1 cellular context compared by ENCODE assay signal in genomic region chr1:169893645-169894423, GRCh38.
TF ChIP-seq lines count a peak whose summit lies in the region.

SCYL3 (minus strand) TSS chr1:169893896; CDS start chr1:169888840, 5,056 bp downstream.

TF ChIP-seq in H1, 55 proteins besides CTCF, POLR2A, EP300 and RAD21:
- 0 out of 4 replicates have a peak, but pooled peaks of 1 of the 2 experiments have one; percentile 38 for TF ChIP-seq SIN3A (conservative IDR thresholded peaks at IDR 0.05 in 1 of 2, IDR thresholded peaks at IDR 0.05 in 1 of 2; ENCODE audit: low read depth in 1 of 2, low read length in 2 of 2)
- TF ChIP-seq POU5F1 (IDR thresholded peaks at IDR 0.05; ENCODE audit: low read depth, low read length), result no peak
- TF ChIP-seq KDM4A (IDR thresholded peaks at IDR 0.05; ENCODE audit: low read depth, low read length, severe bottlenecking), result peak; percentile 72
- TF ChIP-seq SP4 (IDR thresholded peaks at IDR 0.05; ENCODE audit: low read length), result no peak
- peak; percentile 94 for TF ChIP-seq JUND (IDR thresholded peaks at IDR 0.05; ENCODE audit: low read length)
- TF ChIP-seq SRF (IDR thresholded peaks at IDR 0.05; ENCODE audit: low read depth, low read length), result no peak
- TF ChIP-seq HDAC2 (IDR thresholded peaks at IDR 0.05; ENCODE audit: borderline replicate concordance in 1 of 2, low read depth in 2 of 2, low read length in 2 of 2), result no peak
- no peak for TF ChIP-seq EZH2 (IDR thresholded peaks at IDR 0.05; ENCODE audit: low read depth, low read length, severe bottlenecking)
- TF ChIP-seq SP1 (IDR thresholded peaks at IDR 0.05; ENCODE audit: low read depth, low read length), result no peak
- peak; percentile 100 for TF ChIP-seq YY1 (IDR thresholded peaks at IDR 0.05; ENCODE audit: low read depth, low read length)
- TF ChIP-seq RXRA (IDR thresholded peaks at IDR 0.05; ENCODE audit: insufficient read depth, low read depth, low read length), result no peak
- TF ChIP-seq GTF2F1 (IDR thresholded peaks at IDR 0.05; ENCODE audit: borderline replicate concordance, low read depth, low read length), result 0 out of 2 replicates have a peak, but pooled peaks have one; percentile 14
- peak; percentile 55; the same call in 1 of the 2 replicates for TF ChIP-seq SIX5 (IDR thresholded peaks at IDR 0.05; ENCODE audit: low read depth, low read length)
- peak; percentile 71 for TF ChIP-seq TBP (IDR thresholded peaks at IDR 0.05; ENCODE audit: low read depth, low read length)
- TF ChIP-seq CHD7 (IDR thresholded peaks at IDR 0.05; ENCODE audit: insufficient replicate concordance, low read length), result no peak
- TF ChIP-seq BRCA1 (IDR thresholded peaks at IDR 0.05; ENCODE audit: low read depth, low read length), result 0 out of 2 replicates have a peak, but pooled peaks have one; percentile 14
- no peak for TF ChIP-seq HDAC6 (IDR thresholded peaks at IDR 0.05; ENCODE audit: low read depth, low read length)
- no peak for TF ChIP-seq RFX5 (IDR thresholded peaks at IDR 0.05; ENCODE audit: borderline replicate concordance, low read depth, low read length)
- no peak for TF ChIP-seq SIRT6 (IDR thresholded peaks at IDR 0.05; ENCODE audit: low read length)
- TF ChIP-seq RBBP5 (IDR thresholded peaks at IDR 0.05; ENCODE audit: borderline replicate concordance, low read depth, low read length), result 0 out of 2 replicates have a peak, but pooled peaks have one; percentile 32
- TF ChIP-seq POLR2AphosphoS5 (IDR thresholded peaks at IDR 0.05; ENCODE audit: low read depth, low read length), result peak; percentile 92
- peak; percentile 77; the same call in 1 of the 2 replicates for TF ChIP-seq JUN (IDR thresholded peaks at IDR 0.05; ENCODE audit: low read depth, low read length)
- no peak for TF ChIP-seq KDM1A (IDR thresholded peaks at IDR 0.05; ENCODE audit: borderline replicate concordance, low read length)
- no peak for TF ChIP-seq USF2 (IDR thresholded peaks at IDR 0.05; ENCODE audit: low read length)
- no peak for TF ChIP-seq TEAD4 (IDR thresholded peaks at IDR 0.05; ENCODE audit: low read depth, low read length)
- peak; percentile 19; the same call in 1 of the 2 replicates for TF ChIP-seq MAX (IDR thresholded peaks at IDR 0.05)
- peak; percentile 58 for TF ChIP-seq TAF7 (optimal IDR thresholded peaks at IDR 0.05; ENCODE audit: borderline replicate concordance, low read depth, low read length)
- no peak for TF ChIP-seq NANOG (IDR thresholded peaks at IDR 0.05; ENCODE audit: insufficient read depth, low read depth, low read length, poor library complexity, severe bottlenecking)
- no peak for TF ChIP-seq ZNF274 (IDR thresholded peaks at IDR 0.05; ENCODE audit: borderline replicate concordance, extremely low read depth, low read length)
- TF ChIP-seq GABPA (IDR thresholded peaks at IDR 0.05; ENCODE audit: borderline replicate concordance, insufficient read depth, low read length), result no peak
- TF ChIP-seq ATF2 (IDR thresholded peaks at IDR 0.05; ENCODE audit: low read length), result peak; percentile 77; the same call in 1 of the 2 replicates
- TF ChIP-seq TAF1 (IDR thresholded peaks at IDR 0.05; ENCODE audit: low read depth, low read length), result peak; percentile 88
- TF ChIP-seq SP2 (IDR thresholded peaks at IDR 0.05; ENCODE audit: low read length), result peak; percentile 98
- peak; percentile 73 for TF ChIP-seq SAP30 (IDR thresholded peaks at IDR 0.05; ENCODE audit: insufficient read depth, insufficient replicate concordance, low read length)
- TF ChIP-seq MAFK (IDR thresholded peaks at IDR 0.05; ENCODE audit: low read depth, low read length), result no peak
- no peak for TF ChIP-seq BACH1 (IDR thresholded peaks at IDR 0.05; ENCODE audit: low read length)
- TF ChIP-seq E2F6 (IDR thresholded peaks at IDR 0.05), result peak; percentile 81
- peak; percentile 86 for TF ChIP-seq PHF8 (conservative IDR thresholded peaks at IDR 0.05; ENCODE audit: low read depth, low read length)
- peak; percentile 85 for TF ChIP-seq ASH2L (IDR thresholded peaks at IDR 0.05; ENCODE audit: low read length)
- TF ChIP-seq CHD2 (IDR thresholded peaks at IDR 0.05; ENCODE audit: low read length), result peak; percentile 41; the same call in 1 of the 2 replicates
- peak; percentile 59 for TF ChIP-seq EGR1 (IDR thresholded peaks at IDR 0.05; ENCODE audit: borderline replicate concordance, low read depth, low read length)
- peak; percentile 79 for TF ChIP-seq CREB1 (IDR thresholded peaks at IDR 0.05)
